ENCODE assay signal across 21 cellular contexts in genomic region chr7:871900-872537, GRCh38. TPM values are rescaled to one million over a fixed set of nuclear protein-coding genes. Genes with fewer than 3 reads are reported as not detected.
DNase-seq lines count a peak whose midpoint lies in the region; ATAC-seq, FAIRE-seq and TF ChIP-seq lines count a peak whose summit lies in the region.
"Had no signal": no experiment of that assay in that cellular context is flagged by ENCODE, and none has a peak within 500 bp of the region (broad histone marks: within the 10 kb centered on the region; RNA-seq: fewer than 3 reads in every experiment).

No MANE protein-coding gene starts in this region.

- no peak overlapping the region for H3K4me3 ChIP-seq in right cardiac atrium (ENCODE audit: low read length)
- no peak overlapping the region for H3K4me3 ChIP-seq in stomach smooth muscle (ENCODE audit: low read length in 2 of 2)
- H3K4me3 ChIP-seq in lower leg skin (ENCODE audit: low read depth, poor library complexity, severe bottlenecking) = no peak overlapping the region
- H3K4me3 ChIP-seq: pancreas, SK-N-MC, tibial nerve had no signal

- intact Hi-C loops in activated T-helper 2 cell treated with anti-CD3 and anti-CD28 coated beads, Interferon-gamma antibody, Interleukin-2, Interleukin-4, amounts not matched to agents 10 μg/mL and 5 μg/mL and 100 μg/mL, durations not matched to agents 14 hours and 24 hours and 36 hours (cut with micrococcal nuclease) = loop anchor here (2.0 to 5.0 kb wide), 2 partner anchors 40 to 549 kb away; partner anchors contain the start of gene SUN1
- intact Hi-C loops in right cardiac atrium (cut with DNase I) = loop anchor here (5.0 to 10.0 kb wide), 6 partner anchors 35 to 547 kb away; no protein-coding TSS in a partner anchor
- intact Hi-C loops in lower leg skin (cut with DNase I; ENCODE audit: low total_unique reads) = loop anchor here (2.0 to 10.0 kb wide), 2 partner anchors 85 to 547 kb away; no protein-coding TSS in a partner anchor

- H3K36me3 Mint-ChIP-seq in activated T-cell treated with anti-CD3 and anti-CD28 coated beads, Interleukin-2, amount 50 U/mL, for 72 hours (ENCODE audit: insufficient read depth in 2 of 2) = peaks cover 5 to 10% of the 10 kb centered on the region in 2 donors
- H3K36me3 Mint-ChIP-seq in activated T-helper 2 cell treated with anti-CD3 and anti-CD28 coated beads, Interferon-gamma antibody, Interleukin-2, Interleukin-4, amounts not matched to agents 10 μg/mL and 5 μg/mL and 100 μg/mL, durations not matched to agents 14 hours and 24 hours and 36 hours (ENCODE audit: low read depth) = peaks cover 37% of the 10 kb centered on the region

- H3K4me3 Mint-ChIP-seq in activated T-cell treated with anti-CD3 and anti-CD28 coated beads, Interleukin-2, amount 50 U/mL, for 72 hours = no peak overlapping the region
- no peak overlapping the region for H3K4me3 Mint-ChIP-seq in activated T-helper 2 cell treated with anti-CD3 and anti-CD28 coated beads, Interferon-gamma antibody, Interleukin-2, Interleukin-4, amounts not matched to agents 10 μg/mL and 5 μg/mL and 100 μg/mL, durations not matched to agents 14 hours and 24 hours and 36 hours (ENCODE audit: low read depth)
- H3K4me3 Mint-ChIP-seq: activated naive CD8-positive, alpha-beta T cell treated with anti-CD3 and anti-CD28 coated beads for 36 hours had no signal

- peaks cover 5% of the 10 kb centered on the region for H3K4me1 ChIP-seq in right cardiac atrium (ENCODE audit: control insufficient read depth, insufficient read depth, low read length)
- H3K4me1 ChIP-seq in stomach smooth muscle (ENCODE audit: control insufficient read depth, insufficient read depth, low read length) = peaks cover 60% of the 10 kb centered on the region

- DNase-seq in activated T-cell treated with anti-CD3 and anti-CD28 coated beads, Interleukin-2, amount 50 U/mL, for 72 hours = no peak
- DNase-seq in activated T-cell treated with anti-CD3 and anti-CD28 coated beads for 4 hours (no peak), right cardiac atrium (peak in 1 of 3 donors; percentile 37), lower leg skin (ENCODE audit: low spot score in 2 of 2) (no peak), caudate nucleus (lab: John Stamatoyannopoulos, UW) (no peak), GM12891 (ENCODE audit: insufficient read length, low spot score) (no peak)
- DNase-seq in activated T-helper 2 cell treated with anti-CD3 and anti-CD28 coated beads, Interferon-gamma antibody, Interleukin-2, Interleukin-4, amounts not matched to agents 10 μg/mL and 5 μg/mL and 100 μg/mL, durations not matched to agents 14 hours and 24 hours and 36 hours (ENCODE audit: low spot score) = no peak
- DNase-seq: activated CD4-positive, CD25-positive, alpha-beta regulatory T cell treated with anti-CD3 and anti-CD28 coated beads, Interleukin-2, amount 50 U/mL, for 72 hours; activated CD8-positive, alpha-beta memory T cell treated with anti-CD3 and anti-CD28 coated beads, Interleukin-2, amount 50 U/mL, for 4 hours; activated naive CD8-positive, alpha-beta T cell treated with anti-CD3 and anti-CD28 coated beads for 36 hours; DMS153; NCI-H2081 treated with DMSO at 0.1 percent for 48 hours; NCI-H526 treated with DMSO at 0.1 percent for 48 hours; PC-3; T-helper 9 cell had no signal

- TF ChIP-seq POLR2A in lower leg skin (IDR thresholded peaks at IDR 0.05) (no peak), GM12891 (IDR thresholded peaks at IDR 0.05; ENCODE audit: low read depth, low read length) (no peak)

- FAIRE-seq in GM12891 (lab: Jason Lieb, UNC) = no peak
- FAIRE-seq: A204.1, H1, pancreas had no signal

- peaks cover 18% of the 10 kb centered on the region for H3K4me1 Mint-ChIP-seq in activated T-cell treated with anti-CD3 and anti-CD28 coated beads, Interleukin-2, amount 50 U/mL, for 72 hours (ENCODE audit: low read depth)
- H3K4me1 Mint-ChIP-seq in activated T-helper 2 cell treated with anti-CD3 and anti-CD28 coated beads, Interferon-gamma antibody, Interleukin-2, Interleukin-4, amounts not matched to agents 10 μg/mL and 5 μg/mL and 100 μg/mL, durations not matched to agents 14 hours and 24 hours and 36 hours (ENCODE audit: low read depth) = peaks cover 12% of the 10 kb centered on the region

- peak overlapping the region; percentile 51 for H3K27ac Mint-ChIP-seq in activated T-cell treated with anti-CD3 and anti-CD28 coated beads, Interleukin-2, amount 50 U/mL, for 72 hours
- peak overlapping the region; percentile 30 for H3K27ac Mint-ChIP-seq in activated T-helper 2 cell treated with anti-CD3 and anti-CD28 coated beads, Interferon-gamma antibody, Interleukin-2, Interleukin-4, amounts not matched to agents 10 μg/mL and 5 μg/mL and 100 μg/mL, durations not matched to agents 14 hours and 24 hours and 36 hours

- H3K27me3 ChIP-seq in right cardiac atrium (ENCODE audit: control insufficient read depth, insufficient read depth) (no peaks in the 10 kb centered on the region), stomach smooth muscle (ENCODE audit: control insufficient read depth in 1 of 2, insufficient read depth in 2 of 2, low read length in 2 of 2) (no peaks in the 10 kb centered on the region)
- H3K27me3 ChIP-seq: pancreas, tibial nerve had no signal

- 72% methylated on average over 14 of the region's 14 CpGs for WGBS in right cardiac atrium
- 74 to 78% methylated on average over 14 of the region's 14 CpGs for WGBS in lower leg skin, 2 donors

- no peak for ATAC-seq in activated T-cell treated with anti-CD3 and anti-CD28 coated beads, Interleukin-2, amount 50 U/mL, for 72 hours (replicated peaks in 1 of 2)
- ATAC-seq in right cardiac atrium = no peak
- ATAC-seq: pancreas, PC-3 had no signal

- no peaks in the 10 kb centered on the region for H3K9me3 Mint-ChIP-seq in activated T-cell treated with anti-CD3 and anti-CD28 coated beads, Interleukin-2, amount 50 U/mL, for 72 hours
- H3K9me3 Mint-ChIP-seq in activated T-helper 2 cell treated with anti-CD3 and anti-CD28 coated beads, Interferon-gamma antibody, Interleukin-2, Interleukin-4, amounts not matched to agents 10 μg/mL and 5 μg/mL and 100 μg/mL, durations not matched to agents 14 hours and 24 hours and 36 hours = no peaks in the 10 kb centered on the region
- H3K9me3 Mint-ChIP-seq: activated naive CD8-positive, alpha-beta T cell treated with anti-CD3 and anti-CD28 coated beads for 36 hours had no signal

- H3K36me3 ChIP-seq in stomach smooth muscle (ENCODE audit: control insufficient read depth in 2 of 2, insufficient read depth in 2 of 2, low read length in 2 of 2) = peaks cover 22 to 43% of the 10 kb centered on the region in 2 donors

- H3K27ac ChIP-seq in right cardiac atrium (ENCODE audit: low read length) (peak overlapping the region; percentile 12), stomach smooth muscle (ENCODE audit: low read length) (peak overlapping the region; percentile 85), caudate nucleus (ENCODE audit: low read depth, low read length) (no peak overlapping the region)
- H3K27ac ChIP-seq: pancreas, SK-N-MC had no signal

- no peaks in the 10 kb centered on the region for H3K9me3 ChIP-seq in right cardiac atrium (ENCODE audit: control insufficient read depth, low read length)
- H3K9me3 ChIP-seq in stomach smooth muscle (ENCODE audit: control insufficient read depth in 2 of 2, low read length in 2 of 2) = no peaks in the 10 kb centered on the region
- H3K9me3 ChIP-seq: pancreas, tibial nerve had no signal

- no peaks in the 10 kb centered on the region for H3K27me3 Mint-ChIP-seq in activated T-cell treated with anti-CD3 and anti-CD28 coated beads, Interleukin-2, amount 50 U/mL, for 72 hours (ENCODE audit: low read depth)
- no peaks in the 10 kb centered on the region for H3K27me3 Mint-ChIP-seq in activated T-helper 2 cell treated with anti-CD3 and anti-CD28 coated beads, Interferon-gamma antibody, Interleukin-2, Interleukin-4, amounts not matched to agents 10 μg/mL and 5 μg/mL and 100 μg/mL, durations not matched to agents 14 hours and 24 hours and 36 hours (ENCODE audit: low read depth)
- H3K27me3 Mint-ChIP-seq: activated naive CD8-positive, alpha-beta T cell treated with anti-CD3 and anti-CD28 coated beads for 36 hours had no signal

- peak overlapping the region in 1 of 2 donors; percentile 42 for H3K9ac ChIP-seq in stomach smooth muscle (ENCODE audit: low read length in 2 of 2)

- TF ChIP-seq CTCF in lower leg skin (IDR thresholded peaks at IDR 0.05) = no peak

TF ChIP-seq in GM12891, 5 proteins besides CTCF, POLR2A, EP300 and RAD21:
- TF ChIP-seq PAX5 (IDR thresholded peaks at IDR 0.05; ENCODE audit: insufficient read depth, low read length, severe bottlenecking) = no peak
- TF ChIP-seq SPI1 (IDR thresholded peaks at IDR 0.05; ENCODE audit: low read depth, low read length) = no peak
- TF ChIP-seq TAF1 (IDR thresholded peaks at IDR 0.05; ENCODE audit: low read depth, low read length) = no peak
- TF ChIP-seq POU2F2 (IDR thresholded peaks at IDR 0.05; ENCODE audit: low read depth, low read length) = no peak
- TF ChIP-seq POLR2AphosphoS5 (IDR thresholded peaks at IDR 0.05; ENCODE audit: low read depth, low read length) = no peak

RNA-seq across cellular contexts. Expression of gene GET4, which starts 4.3 kb away (rescaled TPM):
- total RNA-seq in activated T-cell treated with anti-CD3 and anti-CD28 coated beads, Interleukin-2, amount 50 U/mL, for 72 hours = 10 to 100 TPM; 33.8 to 34.9 TPM
- total RNA-seq in activated T-helper 2 cell treated with anti-CD3 and anti-CD28 coated beads, Interferon-gamma antibody, Interleukin-2, Interleukin-4, amounts not matched to agents 10 μg/mL and 5 μg/mL and 100 μg/mL, durations not matched to agents 14 hours and 24 hours and 36 hours = 32.2 and 35.9 TPM in 2 replicates
- total RNA-seq in right cardiac atrium (10 to 100 TPM; 20.1 to 23.6 (median 22.2) TPM), lower leg skin (10 to 100 TPM; 46.1 to 67.7 (median 51.6) TPM)
- 22.2 TPM for polyA plus RNA-seq in right cardiac atrium
- 27.1 TPM for polyA plus RNA-seq in GM12891 (2012; ENCODE audit: low read depth, missing spikeins)

RNA-seq across cellular contexts. Expression of gene SUN1, which starts 39.7 kb away (rescaled TPM):
- 10 to 100 TPM; 77.9 to 84.4 TPM for total RNA-seq in activated T-cell treated with anti-CD3 and anti-CD28 coated beads, Interleukin-2, amount 50 U/mL, for 72 hours
- 87.7 TPM in 2 replicates for total RNA-seq in activated T-helper 2 cell treated with anti-CD3 and anti-CD28 coated beads, Interferon-gamma antibody, Interleukin-2, Interleukin-4, amounts not matched to agents 10 μg/mL and 5 μg/mL and 100 μg/mL, durations not matched to agents 14 hours and 24 hours and 36 hours
- total RNA-seq in right cardiac atrium = 100 to 1,000 TPM; 139 to 163 (median 147) TPM
- polyA plus RNA-seq in right cardiac atrium = 86.9 TPM
- total RNA-seq in lower leg skin = 100 to 1,000 TPM; 265 to 429 (median 271) TPM
- polyA plus RNA-seq in GM12891 (2012; ENCODE audit: low read depth, missing spikeins) = 60.4 TPM
